In genomic region chr11:65695459-65696241, GRCh38 we compare ENCODE assay signal across 11 cellular contexts.
DNase-seq lines count a peak whose midpoint lies in the region; ATAC-seq and TF ChIP-seq lines count a peak whose summit lies in the region.
"Had no signal": no experiment of that assay in that cellular context is flagged by ENCODE, and none has a peak within 500 bp of the region (broad histone marks: within the 10 kb centered on the region; RNA-seq: fewer than 3 reads in every experiment).

No MANE protein-coding gene starts in this region.

- H3K27ac Mint-ChIP-seq in stimulated activated naive CD8-positive, alpha-beta T cell treated with anti-CD3 and anti-CD28 coated beads, Interleukin-15, amount 100 ng/mL, for 72 hours, result no peak overlapping the region

- no peaks in the 10 kb centered on the region for H3K9me3 Mint-ChIP-seq in stimulated activated naive CD8-positive, alpha-beta T cell treated with anti-CD3 and anti-CD28 coated beads, Interleukin-15, amount 100 ng/mL, for 72 hours

- H3K4me3 ChIP-seq in LNCaP clone FGC (ENCODE audit: low read depth, low read length) (no peak overlapping the region), fibroblast of pulmonary artery (replicated peaks; ENCODE audit: low read depth, low read length) (no peak overlapping the region)
- H3K4me3 ChIP-seq: Peyer's patch had no signal

- TF ChIP-seq CTCF in LNCaP clone FGC (IDR thresholded peaks at IDR 0.05; ENCODE audit: control insufficient read depth, extremely low read depth, insufficient read depth) (no peak), fibroblast of pulmonary artery (IDR thresholded peaks at IDR 0.05; ENCODE audit: low read length, missing control alignments) (no peak)

- H3K4me3 Mint-ChIP-seq in stimulated activated naive CD8-positive, alpha-beta T cell treated with anti-CD3 and anti-CD28 coated beads, Interleukin-15, amount 100 ng/mL, for 72 hours, result no peak overlapping the region

- no peak for ATAC-seq in stimulated activated naive CD8-positive, alpha-beta T cell treated with anti-CD3 and anti-CD28 coated beads, Interleukin-15, amount 100 ng/mL, for 72 hours

- H3K27me3 Mint-ChIP-seq in stimulated activated naive CD8-positive, alpha-beta T cell treated with anti-CD3 and anti-CD28 coated beads, Interleukin-15, amount 100 ng/mL, for 72 hours, result no peaks in the 10 kb centered on the region

- DNase-seq in LNCaP clone FGC (ENCODE audit: low read depth) (peak; percentile 87), NCI-H69 (lab: John Stamatoyannopoulos, UW) (peak; percentile 99), fibroblast of pulmonary artery (ENCODE audit: low read depth) (peak; percentile 80), putamen (ENCODE audit: low spot score) (peak; percentile 86), cerebellar cortex (ENCODE audit: low spot score) (no peak), activated gamma-delta T cell (lab: John Stamatoyannopoulos, UW) (no peak)
- DNase-seq in stimulated activated naive CD8-positive, alpha-beta T cell treated with anti-CD3 and anti-CD28 coated beads, Interleukin-15, amount 100 ng/mL, for 72 hours, result no peak
- DNase-seq in stimulated activated CD4-positive, alpha-beta T cell treated with anti-CD3 and anti-CD28 coated beads, Interleukin-2, amount 100 ng/mL, for 24 hours, result no peak
- DNase-seq: activated CD8-positive, alpha-beta memory T cell treated with anti-CD3 and anti-CD28 coated beads, Interleukin-2, amount 50 U/mL, for 4 hours; effector CD8-positive, alpha-beta T cell; Peyer's patch had no signal

- no peaks in the 10 kb centered on the region for H3K4me1 Mint-ChIP-seq in stimulated activated naive CD8-positive, alpha-beta T cell treated with anti-CD3 and anti-CD28 coated beads, Interleukin-15, amount 100 ng/mL, for 72 hours

Comparison
In these comparisons a context has a peak if more than half of its experiments do, and no peak if none do; other contexts are left out.
1. DNase-seq: peak in LNCaP clone FGC (single experiment), NCI-H69 (single experiment), fibroblast of pulmonary artery (single experiment) and putamen (single experiment); none in stimulated activated naive CD8-positive, alpha-beta T cell treated with anti-CD3 and anti-CD28 coated beads, Interleukin-15, amount 100 ng/mL, for 72 hours (0 of 2), stimulated activated CD4-positive, alpha-beta T cell treated with anti-CD3 and anti-CD28 coated beads, Interleukin-2, amount 100 ng/mL, for 24 hours (0 of 2), cerebellar cortex (single experiment) and activated gamma-delta T cell (single experiment).